ENCODE assay signal across 8 cellular contexts in the genomic region with DNA sequence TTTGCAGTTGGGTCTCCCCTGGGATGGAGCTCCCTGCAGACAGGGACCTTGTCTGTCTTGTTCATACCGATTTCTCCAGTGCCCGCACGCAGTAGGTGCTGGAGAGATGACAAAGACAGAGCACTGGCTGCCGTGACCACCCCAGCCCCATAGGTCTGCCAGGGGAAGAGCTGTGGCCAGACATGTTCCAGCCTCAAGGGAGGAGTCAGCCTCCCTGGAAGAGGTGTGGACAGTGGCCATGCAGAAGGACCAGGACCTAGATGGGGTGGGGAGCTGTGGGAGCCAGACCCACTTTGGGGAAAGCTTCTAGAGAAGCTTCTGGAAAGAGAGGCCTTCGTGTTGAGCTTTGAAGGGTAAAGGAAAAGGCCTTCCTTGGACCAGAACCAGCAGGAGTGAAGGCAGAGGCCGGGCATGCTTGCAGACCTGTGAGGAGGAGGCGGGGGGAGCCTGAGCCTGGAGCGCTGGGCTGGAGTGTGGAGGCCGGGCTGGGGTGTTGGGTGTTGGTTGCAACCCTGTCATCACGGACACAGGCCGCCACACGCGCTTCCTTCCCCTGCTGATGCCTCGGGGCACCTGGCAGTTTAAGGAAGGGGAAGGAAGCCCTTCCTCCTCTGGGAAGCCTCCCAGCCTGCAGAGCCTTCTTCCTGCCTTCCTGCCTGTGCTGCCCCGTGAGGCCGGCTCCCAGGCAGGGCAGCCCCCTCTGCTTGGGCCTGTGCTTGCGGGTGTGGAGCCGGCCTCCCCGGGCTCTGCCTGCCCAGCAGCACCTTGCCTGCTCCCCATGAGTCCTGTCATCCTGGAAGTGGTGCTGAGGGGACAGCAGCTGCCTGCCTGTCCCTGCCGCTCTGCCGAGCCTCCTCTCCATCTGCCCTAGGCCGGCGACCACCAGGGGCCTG. TPM values are rescaled to one million over a fixed set of nuclear protein-coding genes. Genes with fewer than 3 reads are reported as not detected.
DNase-seq lines count a peak whose midpoint lies in the region; ATAC-seq, FAIRE-seq and TF ChIP-seq lines count a peak whose summit lies in the region.

No MANE protein-coding gene starts in this region.

- no peak for FAIRE-seq in urothelium cell line (lab: Jason Lieb, UNC)

- no peak overlapping the region for H3K4me3 Mint-ChIP-seq in type B pancreatic cell

- no peak overlapping the region for H3K4me3 ChIP-seq in MG63

- peaks cover 6% of the 10 kb centered on the region for H3K36me3 ChIP-seq in MG63

- H3K9me3 Mint-ChIP-seq in activated naive CD4-positive, alpha-beta T cell treated with anti-CD3 and anti-CD28 coated beads, Interleukin-2, amount 50 U/mL, for 72 hours: no peaks in the 10 kb centered on the region
- H3K9me3 Mint-ChIP-seq in type B pancreatic cell: no peaks in the 10 kb centered on the region

- no peak for ATAC-seq in activated naive CD4-positive, alpha-beta T cell treated with anti-CD3 and anti-CD28 coated beads, Interleukin-2, amount 50 U/mL, for 72 hours

- H3K27ac Mint-ChIP-seq in activated naive CD4-positive, alpha-beta T cell treated with anti-CD3 and anti-CD28 coated beads, Interleukin-2, amount 50 U/mL, for 72 hours: peak overlapping the region; percentile 54 to 93
- peak overlapping the region; percentile 58 for H3K27ac Mint-ChIP-seq in type B pancreatic cell

- no peaks in the 10 kb centered on the region for H3K27me3 Mint-ChIP-seq in type B pancreatic cell

- H3K4me1 Mint-ChIP-seq in type B pancreatic cell (ENCODE audit: unreplicated experiment): peaks cover 34% of the 10 kb centered on the region

- DNase-seq in activated naive CD4-positive, alpha-beta T cell treated with anti-CD3 and anti-CD28 coated beads, Interleukin-2, amount 50 U/mL, for 72 hours (ENCODE audit: low spot score in 2 of 2): no peak
- no peak for DNase-seq in activated naive CD4-positive, alpha-beta T cell treated with Interleukin-2 at 50 U/mL for 16 hours
- peak; percentile 79 for DNase-seq in UCSD-AML1 (lab: John Stamatoyannopoulos, UW; ENCODE audit: unreplicated experiment)
- DNase-seq in iris pigment epithelial cell (ENCODE audit: low read depth): peak; percentile 15
- no peak for DNase-seq in type B pancreatic cell (ENCODE audit: extremely low spot score, unreplicated experiment)
- DNase-seq in urothelium cell line (ENCODE audit: low spot score): no peak
- DNase-seq in kidney glomerular epithelial cell (lab: John Stamatoyannopoulos, UW): no peak
- no peak for DNase-seq in MG63

- H3K36me3 Mint-ChIP-seq in activated naive CD4-positive, alpha-beta T cell treated with anti-CD3 and anti-CD28 coated beads, Interleukin-2, amount 50 U/mL, for 72 hours: no peaks in the 10 kb centered on the region
- no peaks in the 10 kb centered on the region for H3K36me3 Mint-ChIP-seq in type B pancreatic cell

- TF ChIP-seq CTCF in type B pancreatic cell (conservative IDR thresholded peaks at IDR 0.05): no peak

- H3K9me3 ChIP-seq in MG63: no peaks in the 10 kb centered on the region

- no peaks in the 10 kb centered on the region for H3K27me3 ChIP-seq in MG63

RNA-seq across cellular contexts. Expression of a gene that starts 12.3 kb away (rescaled TPM):
- total RNA-seq in activated naive CD4-positive, alpha-beta T cell treated with anti-CD3 and anti-CD28 coated beads, Interleukin-2, amount 50 U/mL, for 72 hours: 10 to 100 TPM; 23.2 to 28.2 TPM
- 2.9 and 8.5 TPM in 2 replicates for total RNA-seq in type B pancreatic cell (ENCODE audit: low replicate concordance)
- total RNA-seq in MG63 (2014; rRNA removed; shearing (Covaris generic); ENCODE audit: low replicate concordance): 3.2 and 5.0 TPM in 2 replicates

Comparison
In these comparisons a context has a peak if more than half of its experiments do, and no peak if none do; other contexts are left out.
1. DNase-seq: peak in UCSD-AML1 (single experiment) and iris pigment epithelial cell (single experiment); none in activated naive CD4-positive, alpha-beta T cell treated with anti-CD3 and anti-CD28 coated beads, Interleukin-2, amount 50 U/mL, for 72 hours (0 of 2), activated naive CD4-positive, alpha-beta T cell treated with Interleukin-2 at 50 U/mL for 16 hours (single experiment), type B pancreatic cell (single experiment), urothelium cell line (single experiment), kidney glomerular epithelial cell (single experiment) and MG63 (single experiment).